ENCODE assay signal across 13 cellular contexts in the genomic region with DNA sequence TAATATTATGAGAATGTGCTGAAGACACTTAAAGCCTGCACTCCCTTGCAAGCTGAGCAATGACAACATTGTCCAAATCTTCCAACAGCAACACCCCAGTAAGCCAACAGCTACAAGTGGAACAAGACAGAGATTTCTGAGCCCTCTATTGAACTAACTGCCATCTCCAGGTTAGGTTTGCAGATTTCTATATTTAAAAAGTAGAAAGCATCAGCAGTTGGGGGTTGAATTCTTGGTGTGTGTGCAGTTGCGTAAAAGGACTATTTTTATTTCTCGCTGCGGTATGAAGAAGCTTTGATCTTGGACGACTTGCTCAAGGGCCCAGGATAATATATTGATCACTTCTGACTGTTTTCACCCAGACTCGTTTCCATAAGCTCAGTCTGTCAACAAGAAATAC.
DNase-seq lines count a peak whose midpoint lies in the region; ATAC-seq, FAIRE-seq and TF ChIP-seq lines count a peak whose summit lies in the region.
"Had no signal": no experiment of that assay in that cellular context is flagged by ENCODE, and none has a peak within 500 bp of the region (broad histone marks: within the 10 kb centered on the region; RNA-seq: fewer than 3 reads in every experiment).

No MANE protein-coding gene starts in this region.

- no peak for TF ChIP-seq POLR2A in prostate gland (IDR thresholded peaks at IDR 0.05)

- no peaks in the 10 kb centered on the region for H3K79me2 ChIP-seq in MM.1S (ENCODE audit: low read length)

- intact Hi-C loops in Right ventricle myocardium inferior (cut with DNase I) (loop anchor here (2.0 to 5.0 kb wide), 2 partner anchors 64 to 150 kb away; no protein-coding TSS in a partner anchor), cardiac septum (cut with DNase I) (loop anchor here (5.0 kb wide), 3 partner anchors 65 to 150 kb away; no protein-coding TSS in a partner anchor), left cardiac atrium (cut with DNase I) (loop anchor here in 1 of 2 donors (5.0 kb wide), 1 partner anchor 65 kb away; no protein-coding TSS in a partner anchor), prostate gland (cut with DNase I) (no loop called here), aorta (cut with DNase I) (no loop called here), pancreas (cut with DNase I) (no loop called here)

- H3K9me3 ChIP-seq in prostate gland, result no peaks in the 10 kb centered on the region
- H3K9me3 ChIP-seq in aorta (ENCODE audit: control insufficient read depth, low read length), result no peaks in the 10 kb centered on the region
- no peaks in the 10 kb centered on the region for H3K9me3 ChIP-seq in MM.1S (replicated peaks; ENCODE audit: insufficient read depth, low read length)
- H3K9me3 ChIP-seq in pancreas, result no peaks in the 10 kb centered on the region

- TF ChIP-seq CTCF in prostate gland (IDR thresholded peaks at IDR 0.05) (no peak), MM.1S (IDR thresholded peaks at IDR 0.05; ENCODE audit: low read length) (no peak), progenitor cell of endocrine pancreas (IDR thresholded peaks at IDR 0.05; ENCODE audit: unreplicated experiment) (no peak), pancreas (IDR thresholded peaks at IDR 0.05) (no peak)

- no peak for DNase-seq in Right ventricle myocardium inferior (ENCODE audit: missing footprints)
- no peak for DNase-seq in cardiac septum (ENCODE audit: low spot score)
- no peak for DNase-seq in left cardiac atrium
- no peak for DNase-seq in prostate gland (ENCODE audit: low spot score)
- no peak for DNase-seq in aorta
- no peak for DNase-seq in MM.1S
- no peak for DNase-seq in progenitor cell of endocrine pancreas (ENCODE audit: low spot score, unreplicated experiment)
- no peak for DNase-seq in pancreas
- DNase-seq: activated CD8-positive, alpha-beta memory T cell treated with anti-CD3 and anti-CD28 coated beads for 24 hours; NCI-H2029 treated with DMSO at 0.1 percent for 48 hours; NCI-H748 treated with DMSO at 0.1 percent for 48 hours; SHP77 treated with DMSO at 0.1 percent for 48 hours had no signal

- no peak overlapping the region for H2AFZ ChIP-seq in MM.1S (ENCODE audit: low read length)

- H3K27ac Mint-ChIP-seq in progenitor cell of endocrine pancreas, result no peak overlapping the region

- no peaks in the 10 kb centered on the region for H4K20me1 ChIP-seq in MM.1S (ENCODE audit: insufficient read depth, low read length)

- H3K4me1 Mint-ChIP-seq in progenitor cell of endocrine pancreas (ENCODE audit: low read depth), result peaks cover 5% of the 10 kb centered on the region

- peaks cover 10% of the 10 kb centered on the region for H3K4me1 ChIP-seq in prostate gland (replicated peaks)
- peaks cover 2 to 5% of the 10 kb centered on the region in 2 donors for H3K4me1 ChIP-seq in aorta (ENCODE audit: control insufficient read depth in 1 of 2, insufficient read depth in 2 of 2, low read length in 2 of 2)
- peaks cover 8% of the 10 kb centered on the region for H3K4me1 ChIP-seq in MM.1S (ENCODE audit: low read length)
- peaks cover 0 to 16% (median 13%) of the 10 kb centered on the region in 3 donors for H3K4me1 ChIP-seq in pancreas

- H3K27me3 ChIP-seq in prostate gland (replicated peaks; ENCODE audit: insufficient read depth) (no peaks in the 10 kb centered on the region), aorta (ENCODE audit: control insufficient read depth in 1 of 2, insufficient read depth in 2 of 2, low read length in 1 of 2) (no peaks in the 10 kb centered on the region), MM.1S (replicated peaks; ENCODE audit: insufficient read depth, low read length) (no peaks in the 10 kb centered on the region), pancreas (no peaks in the 10 kb centered on the region)

- no peak for FAIRE-seq in pancreas (lab: Jason Lieb, UNC)
- FAIRE-seq: H1 had no signal

- H3K9ac ChIP-seq in MM.1S (ENCODE audit: low read length), result no peak overlapping the region

- H3K4me2 ChIP-seq in MM.1S (ENCODE audit: low read depth, low read length), result no peak overlapping the region

- H3K36me3 Mint-ChIP-seq in progenitor cell of endocrine pancreas (ENCODE audit: insufficient read depth), result peaks cover 2% of the 10 kb centered on the region

- ATAC-seq in Right ventricle myocardium inferior (peak; percentile 47), left cardiac atrium (peak; percentile 20 to 38), aorta (ENCODE audit: low FRiP score) (peak; percentile 58), pancreas (no peak)

- no peaks in the 10 kb centered on the region for H3K9me3 Mint-ChIP-seq in progenitor cell of endocrine pancreas (ENCODE audit: low read depth)

- peaks cover 9% of the 10 kb centered on the region for H3K27me3 Mint-ChIP-seq in progenitor cell of endocrine pancreas

- H3K27ac ChIP-seq in prostate gland (peak overlapping the region; percentile 53 to 58), aorta (ENCODE audit: low read depth in 1 of 2, low read length in 2 of 2) (peak overlapping the region; percentile 31 to 80), MM.1S (ENCODE audit: low read length) (no peak overlapping the region), pancreas (peak overlapping the region in 1 of 4 donors; percentile 31)

- no peaks in the 10 kb centered on the region for H3F3A ChIP-seq in MM.1S (ENCODE audit: insufficient read depth, low read length)

- no peaks in the 10 kb centered on the region for H3K36me3 ChIP-seq in prostate gland
- no peaks in the 10 kb centered on the region for H3K36me3 ChIP-seq in aorta (ENCODE audit: control insufficient read depth in 1 of 2, insufficient read depth in 2 of 2, low read length in 1 of 2)
- no peaks in the 10 kb centered on the region for H3K36me3 ChIP-seq in MM.1S (replicated peaks; ENCODE audit: insufficient read depth, low read length)
- no peaks in the 10 kb centered on the region for H3K36me3 ChIP-seq in pancreas

- H3K9me2 ChIP-seq in MM.1S (replicated peaks; ENCODE audit: insufficient read depth, low read length), result no peaks in the 10 kb centered on the region

- no peak overlapping the region for H3K4me3 Mint-ChIP-seq in progenitor cell of endocrine pancreas (ENCODE audit: low read depth)

- H3K4me3 ChIP-seq in prostate gland, result no peak overlapping the region
- no peak overlapping the region for H3K4me3 ChIP-seq in aorta (ENCODE audit: low read length in 2 of 2)
- H3K4me3 ChIP-seq in MM.1S (ENCODE audit: low read length), result no peak overlapping the region
- H3K4me3 ChIP-seq in pancreas, result no peak overlapping the region

- WGBS in prostate gland, result 42% methylated on average over 5 of the region's 5 CpGs
- 0 to 3% methylated on average over 5 of the region's 5 CpGs for WGBS in aorta, 2 donors
- WGBS in pancreas, 2 donors, result 74 to 80% methylated on average over 5 of the region's 5 CpGs

Comparison
In these comparisons a context has a peak if more than half of its experiments do, and no peak if none do; other contexts are left out.
1. ATAC-seq: peak in Right ventricle myocardium inferior (single experiment), left cardiac atrium (2 of 2) and aorta (single experiment); none in pancreas (0 of 4).
2. intact Hi-C loops: an anchor here in Right ventricle myocardium inferior (2.0 to 5.0 kb wide) and cardiac septum (5.0 kb wide); none called in prostate gland, aorta and pancreas.